Comparison of ENCODE assay signal across 11 cellular contexts in genomic region chr22:38081636-38081940, GRCh38. TPM values are rescaled to one million over a fixed set of nuclear protein-coding genes. Genes with fewer than 3 reads are reported as not detected.
DNase-seq lines count a peak whose midpoint lies in the region; ATAC-seq and TF ChIP-seq lines count a peak whose summit lies in the region.
"Had no signal": no experiment of that assay in that cellular context is flagged by ENCODE, and none has a peak within 500 bp of the region (broad histone marks: within the 10 kb centered on the region; RNA-seq: fewer than 3 reads in every experiment).

No MANE protein-coding gene starts in this region.

- H2AK9ac ChIP-seq in IMR-90 (replicated peaks; ENCODE audit: low read depth, low read length, poor library complexity) = no peak overlapping the region

- no peak for TF ChIP-seq RAD21 in IMR-90 (IDR thresholded peaks at IDR 0.05; ENCODE audit: low read length)

- no peak for TF ChIP-seq CTCF in IMR-90 (conservative IDR thresholded peaks at IDR 0.05; ENCODE audit: low read depth, low read length)
- TF ChIP-seq CTCF in coronary artery (IDR thresholded peaks at IDR 0.05) = no peak
- TF ChIP-seq CTCF in suprapubic skin (IDR thresholded peaks at IDR 0.05) = no peak

- no peak overlapping the region for H3K27ac Mint-ChIP-seq in naive thymus-derived CD8-positive, alpha-beta T cell
- H3K27ac Mint-ChIP-seq: HFFc6 had no signal

- H3K27me3 Mint-ChIP-seq in naive thymus-derived CD8-positive, alpha-beta T cell = peaks cover 0 to 30% (median 4%) of the 10 kb centered on the region in 5 donors

- H3K36me3 ChIP-seq in IMR-90 (ENCODE audit: control insufficient read depth, insufficient read depth, low read length) (no peaks in the 10 kb centered on the region), suprapubic skin (peaks cover 8% of the 10 kb centered on the region)
- H3K36me3 ChIP-seq: pancreas had no signal

- no peak overlapping the region for H3K18ac ChIP-seq in IMR-90 (ENCODE audit: low read depth, low read length)

- H2BK120ac ChIP-seq in IMR-90 (ENCODE audit: low read depth, low read length) = no peak overlapping the region

- H3K9me1 ChIP-seq in IMR-90 (ENCODE audit: insufficient read depth, low read length) = 0 out of 2 replicates have a peak, but pooled peaks cover 6% of the 10 kb centered on the region

- BruUV-seq in IMR-90 (replicated peaks; lab: Mats Ljungman, UMichigan) = no TSS peak

- peak overlapping the region; percentile 43; the same call in 1 of the 2 replicates for H3K4me2 ChIP-seq in IMR-90 (ENCODE audit: low read depth, low read length)

- H2BK20ac ChIP-seq in IMR-90 (ENCODE audit: low read depth, low read length) = no peak overlapping the region

- no peaks in the 10 kb centered on the region; the same call in 1 of the 2 replicates for H4K20me1 ChIP-seq in IMR-90 (ENCODE audit: insufficient read depth, low read length)

- peak overlapping the region in 5 of 10 donors; percentile 13 to 66 (median 50) for H3K4me3 Mint-ChIP-seq in naive thymus-derived CD8-positive, alpha-beta T cell
- H3K4me3 Mint-ChIP-seq: HFFc6 had no signal

- no peak for TF ChIP-seq POLR2A in IMR-90 (IDR thresholded peaks at IDR 0.05; ENCODE audit: low read depth, low read length)
- TF ChIP-seq POLR2A in suprapubic skin (IDR thresholded peaks at IDR 0.05) = no peak

- in situ Hi-C loops in IMR-90 (cut with MboI; ENCODE audit: low sequenced_read_pairs) = no loop called here

- no peak overlapping the region for H3K14ac ChIP-seq in IMR-90 (replicated peaks; ENCODE audit: low read depth, low read length)

- POLR2A ChIA-PET in IMR-90 (lab: Charles Lee; ENCODE audit: unreplicated experiment) = no interaction called here
- POLR2A ChIA-PET in naive thymus-derived CD8-positive, alpha-beta T cell (lab: Charles Lee) = no interaction called here

- H3K4me1 Mint-ChIP-seq in naive thymus-derived CD8-positive, alpha-beta T cell = peaks cover 0 to 10% (median 4%) of the 10 kb centered on the region in 4 donors

- ATAC-seq in IMR-90 (ENCODE audit: low read depth) = no peak
- peak; percentile 28 to 39 for ATAC-seq in naive thymus-derived CD8-positive, alpha-beta T cell

- H3K23ac ChIP-seq in IMR-90 (ENCODE audit: low read depth, low read length) = no peak overlapping the region

- no peaks in the 10 kb centered on the region for H3K9me3 Mint-ChIP-seq in naive thymus-derived CD8-positive, alpha-beta T cell
- H3K9me3 Mint-ChIP-seq: HFFc6 had no signal

- no peak overlapping the region for H2BK15ac ChIP-seq in IMR-90 (ENCODE audit: low read depth, low read length)

- peaks cover 38% of the 10 kb centered on the region for H3K27me3 ChIP-seq in IMR-90 (ENCODE audit: control insufficient read depth, insufficient read depth, low read length)
- H3K27me3 ChIP-seq in suprapubic skin = peaks cover 18% of the 10 kb centered on the region

- no peak overlapping the region for H2BK5ac ChIP-seq in IMR-90 (ENCODE audit: low read depth, low read length, poor library complexity, severe bottlenecking)

- dilution Hi-C loops in IMR-90 (cut with HindIII; ENCODE audit: low sequenced_read_pairs, unreplicated experiment) = no loop called here

- DNase-seq in IMR-90 (no peak), coronary artery (ENCODE audit: low spot score) (no peak), suprapubic skin (ENCODE audit: low spot score in 2 of 2) (no peak), RPMI8226 (no peak), SIG-M5 treated with dmso at 0.1 percent for 504 hours (lab: John Stamatoyannopoulos, UW; ENCODE audit: unreplicated experiment) (no peak), inferior parietal cortex (ENCODE audit: extremely low spot score) (no peak)
- DNase-seq in naive thymus-derived CD8-positive, alpha-beta T cell = peak in 1 of 10 donors; percentile 4
- no peak for DNase-seq in stimulated activated CD4-positive, alpha-beta T cell treated with anti-CD3 and anti-CD28 coated beads, Interleukin-2, amount 100 ng/mL, for 24 hours
- DNase-seq: HFFc6, OCI-M1 had no signal

- H3K27ac ChIP-seq in IMR-90 (ENCODE audit: insufficient read depth, low read length) (no peak overlapping the region), coronary artery (peak overlapping the region; percentile 34 to 52), suprapubic skin (peak overlapping the region; percentile 26)
- H3K27ac ChIP-seq: pancreas had no signal

- TF ChIP-seq EP300 in suprapubic skin (IDR thresholded peaks at IDR 0.05) = no peak

- H4K8ac ChIP-seq in IMR-90 (ENCODE audit: low read depth in 2 of 2, low read length in 2 of 2) = no peak overlapping the region

- peak overlapping the region; percentile 89 for H2AFZ ChIP-seq in IMR-90 (replicated peaks; ENCODE audit: low read length, poor library complexity)

- no peak overlapping the region for H4K91ac ChIP-seq in IMR-90 (ENCODE audit: insufficient read depth, low read depth, low read length)

- no peak overlapping the region for H4K5ac ChIP-seq in IMR-90 (ENCODE audit: low read depth, low read length)

- no peak overlapping the region for H3K56ac ChIP-seq in IMR-90 (ENCODE audit: extremely low read depth, insufficient read depth, low read length)

- intact Hi-C loops in IMR-90 (cut with micrococcal nuclease) = no loop called here

- no peak overlapping the region; the same call in 1 of the 2 replicates for H3K9ac ChIP-seq in IMR-90 (ENCODE audit: low read depth, low read length)

- no peak overlapping the region for H2AK5ac ChIP-seq in IMR-90 (ENCODE audit: low read depth, low read length)

- 12% methylated on average over 6 of the region's 17 CpGs; no CpG with 5 or more reads in 1 of the 2 experiments for whole genome bisulfite sequencing in IMR-90 (ENCODE audit: extremely low coverage in 2 of 2, insufficient read length in 1 of 2), 2 experiments
- WGBS in suprapubic skin = no CpG with 5 or more reads among the region's 17 CpGs

- H3K36me3 Mint-ChIP-seq in naive thymus-derived CD8-positive, alpha-beta T cell = peaks cover 0 to 9% (median 0%) of the 10 kb centered on the region in 3 donors

- H3K4ac ChIP-seq in IMR-90 (ENCODE audit: low read depth, low read length) = no peak overlapping the region

- H3K9me3 ChIP-seq in IMR-90 (ENCODE audit: control insufficient read depth, insufficient read depth, low read length) (no peaks in the 10 kb centered on the region), suprapubic skin (no peaks in the 10 kb centered on the region)
- H3K9me3 ChIP-seq: pancreas had no signal

- H3K4me3 ChIP-seq in IMR-90 (ENCODE audit: insufficient read depth, low read depth, low read length) (peak overlapping the region; percentile 24; the same call in 1 of the 2 replicates), coronary artery (peak overlapping the region; percentile 72), suprapubic skin (peak overlapping the region; percentile 53)

- H3K4me1 ChIP-seq in IMR-90 (ENCODE audit: control insufficient read depth, insufficient read depth, low read length) (no peaks in the 10 kb centered on the region; the same call in 1 of the 2 replicates), suprapubic skin (peaks cover 28% of the 10 kb centered on the region)

- H3K79me1 ChIP-seq in IMR-90 (ENCODE audit: low read depth in 1 of 2, low read length in 2 of 2) = no peaks in the 10 kb centered on the region

- CTCF ChIA-PET in IMR-90 (lab: Yijun Ruan, JAX) = interaction anchor here (0.6 kb wide), 1 partner anchor 469 kb away, joined by 6 read pairs; no protein-coding TSS in a partner anchor

TF ChIP-seq in IMR-90, 13 proteins besides CTCF, POLR2A, EP300 and RAD21:
- no peak for TF ChIP-seq FOS (IDR thresholded peaks at IDR 0.05; ENCODE audit: low read depth, low read length)

RNA-seq across cellular contexts. Expression of gene SLC16A8, which starts 2.4 kb away (rescaled TPM):
- total RNA-seq in IMR-90 (2012; rRNA removed) = not detected in 2 replicates
- not detected in 2 replicates for polyA plus RNA-seq in IMR-90 (2012; rRNA removed)
- 0.08 and 0.21 TPM in 2 replicates for polyA plus RNA-seq in IMR-90 (2012; cell fraction: cytosol; rRNA removed)
- not detected in 2 replicates for polyA plus RNA-seq in IMR-90 (2012; cell fraction: nucleus; rRNA removed; ENCODE audit: low replicate concordance)
- not detected for total RNA-seq in naive thymus-derived CD8-positive, alpha-beta T cell
- not detected for polyA plus RNA-seq in naive thymus-derived CD8-positive, alpha-beta T cell
- not detected for total RNA-seq in suprapubic skin
- total RNA-seq: HFFc6 had no signal

RNA-seq across cellular contexts. Expression of gene PICK1, which starts 24.4 kb away (rescaled TPM):
- 14.4 and 16.5 TPM in 2 replicates for total RNA-seq in IMR-90 (2012; rRNA removed)
- 21.0 and 22.1 TPM in 2 replicates for polyA plus RNA-seq in IMR-90 (2012; rRNA removed)
- 21.3 and 24.6 TPM in 2 replicates for polyA plus RNA-seq in IMR-90 (2012; cell fraction: cytosol; rRNA removed)
- 95.1 and 119 TPM in 2 replicates for polyA plus RNA-seq in IMR-90 (2012; cell fraction: nucleus; rRNA removed; ENCODE audit: low replicate concordance)
- total RNA-seq in naive thymus-derived CD8-positive, alpha-beta T cell = 10 to 100 TPM; 24.1 to 28.8 TPM
- polyA plus RNA-seq in naive thymus-derived CD8-positive, alpha-beta T cell = 1 to 10 TPM; 4.5 to 7.7 (median 6.6) TPM
- 10 to 100 TPM; 36.7 to 72.0 (median 61.5) TPM for total RNA-seq in suprapubic skin

RNA-seq across cellular contexts. Expression of gene BAIAP2L2, which starts 28.9 kb away (rescaled TPM):
- total RNA-seq in IMR-90 (2012; rRNA removed) = 0.18 and 0.28 TPM in 2 replicates
- 0.46 and 0.67 TPM in 2 replicates for polyA plus RNA-seq in IMR-90 (2012; rRNA removed)
- 0.55 and 0.81 TPM in 2 replicates for polyA plus RNA-seq in IMR-90 (2012; cell fraction: cytosol; rRNA removed)
- polyA plus RNA-seq in IMR-90 (2012; cell fraction: nucleus; rRNA removed; ENCODE audit: low replicate concordance) = 1.1 and 2.3 TPM in 2 replicates
- total RNA-seq in naive thymus-derived CD8-positive, alpha-beta T cell = 1 to 10 TPM; 2.2 to 2.7 TPM
- not detected for polyA plus RNA-seq in naive thymus-derived CD8-positive, alpha-beta T cell
- 1 to 10 TPM in 3 of 4 donors, under 1 TPM in 1; 0.49 to 1.7 (median 1.6) TPM for total RNA-seq in suprapubic skin
